10 cellular contexts compared by ENCODE assay signal in the genomic region with DNA sequence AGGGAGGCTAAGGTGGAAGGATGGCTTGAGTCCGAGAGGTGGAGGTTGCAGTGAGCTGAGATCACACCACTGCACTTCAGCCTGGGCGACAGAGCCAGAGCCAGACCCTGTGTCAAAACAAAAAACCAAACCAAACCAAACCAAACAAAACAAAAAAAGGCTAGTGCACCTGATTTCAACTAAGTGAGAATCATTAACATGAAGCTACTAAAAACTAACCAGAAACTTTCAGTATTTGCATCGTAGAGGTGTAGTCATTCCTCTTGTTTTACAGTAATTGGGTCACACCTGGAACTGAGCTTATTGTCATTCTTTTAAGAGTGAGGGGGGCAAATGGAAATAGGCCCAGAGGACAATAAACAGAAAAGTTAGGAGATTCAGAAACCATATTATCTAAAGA. TPM values are rescaled to one million over a fixed set of nuclear protein-coding genes. Genes with fewer than 3 reads are reported as not detected.
DNase-seq lines count a peak whose midpoint lies in the region; ATAC-seq, FAIRE-seq and TF ChIP-seq lines count a peak whose summit lies in the region.
"Had no signal": no experiment of that assay in that cellular context is flagged by ENCODE, and none has a peak within 500 bp of the region (broad histone marks: within the 10 kb centered on the region; RNA-seq: fewer than 3 reads in every experiment).

No MANE protein-coding gene starts in this region.

- peaks cover 0 to 9% of the 10 kb centered on the region in 2 experiments; a peak in 3 of 4 replicates for H3K36me3 ChIP-seq in GM12878 (ENCODE audit: control insufficient read depth in 2 of 2, insufficient read depth in 2 of 2, low read length in 1 of 2)

- H3K27ac ChIP-seq in GM12878 (ENCODE audit: control insufficient read depth, insufficient read depth): peak overlapping the region; percentile 67

- RAD21 ChIA-PET in GM12878 (lab: Charles Lee; ENCODE audit: unreplicated experiment): interaction anchor here (0.6 to 4.4 kb wide), 17 partner anchors 8 to 139 kb away, joined by 3 to 43 read pairs (median 6); no protein-coding TSS in a partner anchor

- in situ Hi-C loops in GM12878 (cut with MboI): no loop called here

- SMC1A ChIA-PET in GM12878 (lab: Charles Lee; ENCODE audit: uncharacterized antibody, unreplicated experiment): interaction anchor here (0.9 to 5.6 kb wide), 21 partner anchors 11 to 177 kb away, joined by 3 to 83 read pairs (median 4); no protein-coding TSS in a partner anchor

- no peak for TF ChIP-seq POLR2A in GM12878 (IDR thresholded peaks at IDR 0.05; ENCODE audit: low read depth, low read length)

- peaks cover 35% of the 10 kb centered on the region for H3K79me2 ChIP-seq in GM12878 (ENCODE audit: control insufficient read depth, insufficient read depth, low read length)

- DNase-seq in GM20000 (ENCODE audit: low spot score) (peak; percentile 29), GM12878 (ENCODE audit: low read depth, low spot score) (no peak), COLO829 (ENCODE audit: low spot score) (no peak), activated gamma-delta T cell (lab: John Stamatoyannopoulos, UW) (no peak), amygdala (lab: John Stamatoyannopoulos, UW) (no peak), SK-N-DZ (ENCODE audit: low spot score) (no peak)
- DNase-seq: effector CD4-positive, alpha-beta T cell had no signal

- TF ChIP-seq EP300 in GM12878 (IDR thresholded peaks at IDR 0.05; ENCODE audit: borderline replicate concordance in 1 of 2, control insufficient read depth in 1 of 2, low read depth in 2 of 2, low read length in 2 of 2): peak; percentile 30 to 68; a peak in 2 of 4 replicates

- H3K9ac ChIP-seq in GM12878 (ENCODE audit: control insufficient read depth, insufficient read depth, low read length): peak overlapping the region; percentile 24; the same call in 1 of the 2 replicates

- TF ChIP-seq CTCF in GM20000 (IDR thresholded peaks at IDR 0.05; ENCODE audit: extremely low read depth, missing control alignments) (no peak), GM12878 (IDR thresholded peaks at IDR 0.05 in 2 of 3, conservative IDR thresholded peaks at IDR 0.05 in 1 of 3; ENCODE audit: control insufficient read depth in 2 of 3, extremely low read depth in 1 of 3, insufficient read depth in 1 of 3, low read depth in 3 of 3, low read length in 3 of 3) (no peak)

- ATAC-seq in GM18517 (IDR thresholded peaks at IDR 0.05; ENCODE audit: unreplicated experiment) (peak; percentile 82), HG03095 (IDR thresholded peaks at IDR 0.05; ENCODE audit: unreplicated experiment) (peak; percentile 61), GM12878 (peak; percentile 81)

- peaks cover 3% of the 10 kb centered on the region; the same call in 1 of the 3 replicates for H3K9me3 ChIP-seq in GM12878 (replicated peaks; ENCODE audit: control insufficient read depth, insufficient read depth, low read length)

- CTCF ChIA-PET in GM12878 (lab: Yijun Ruan, JAX): interaction anchor here (0.9 to 2.2 kb wide), 15 partner anchors 10 to 1045 kb away, joined by 3 to 10 read pairs (median 4); a partner anchor contains a TSS

- peaks cover 67% of the 10 kb centered on the region for H3K4me1 ChIP-seq in GM12878 (ENCODE audit: control insufficient read depth, insufficient read depth, low read length)

- 11% methylated on average over 3 of the region's 3 CpGs for WGBS in GM12878 (ENCODE audit: insufficient coverage, insufficient replicate concordance, low lambda C conversion rate, missing lambda C conversion rate)

- no peak for TF ChIP-seq RAD21 in GM12878 (IDR thresholded peaks at IDR 0.05; ENCODE audit: insufficient read depth, low read depth, low read length)

- FAIRE-seq in GM12878 (lab: Jason Lieb, UNC): peak; percentile 31
- FAIRE-seq: keratinocyte had no signal

- H3K27me3 ChIP-seq in GM12878 (replicated peaks in 1 of 2; ENCODE audit: control insufficient read depth in 2 of 2, insufficient read depth in 2 of 2, low read length in 1 of 2): no peaks in the 10 kb centered on the region

- peak overlapping the region; percentile 58 for H3K4me2 ChIP-seq in GM12878 (ENCODE audit: control insufficient read depth, insufficient read depth)

- H3K4me3 ChIP-seq in GM12878: no peak overlapping the region

- no peak overlapping the region for H2AFZ ChIP-seq in GM12878 (ENCODE audit: control insufficient read depth, low read depth, low read length)

- BruUV-seq in GM12878 (replicated peaks; lab: Mats Ljungman, UMichigan): no TSS peak

- POLR2A ChIA-PET in GM12878 (lab: Charles Lee): interaction anchor here (0.8 to 5.5 kb wide), 12 partner anchors 11 to 56 kb away, joined by 3 to 37 read pairs (median 6); no protein-coding TSS in a partner anchor

- intact Hi-C loops in GM12878 (cut with micrococcal nuclease; ENCODE audit: unreplicated experiment): loop anchor here (5.0 kb wide), 2 partner anchors 38 to 57 kb away; a partner anchor contains a TSS

- no peaks in the 10 kb centered on the region for H4K20me1 ChIP-seq in GM12878 (ENCODE audit: control insufficient read depth, insufficient read depth)

TF ChIP-seq in GM12878, 131 proteins besides CTCF, POLR2A, EP300 and RAD21 (continues in another document):
- no peak for TF ChIP-seq ZNF24 (IDR thresholded peaks at IDR 0.05)
- TF ChIP-seq, protein P1, sequence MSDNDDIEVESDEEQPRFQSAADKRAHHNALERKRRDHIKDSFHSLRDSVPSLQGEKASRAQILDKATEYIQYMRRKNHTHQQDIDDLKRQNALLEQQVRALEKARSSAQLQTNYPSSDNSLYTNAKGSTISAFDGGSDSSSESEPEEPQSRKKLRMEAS (IDR thresholded peaks at IDR 0.05; ENCODE audit: low read depth, low read length): no peak
- TF ChIP-seq, protein P2, sequence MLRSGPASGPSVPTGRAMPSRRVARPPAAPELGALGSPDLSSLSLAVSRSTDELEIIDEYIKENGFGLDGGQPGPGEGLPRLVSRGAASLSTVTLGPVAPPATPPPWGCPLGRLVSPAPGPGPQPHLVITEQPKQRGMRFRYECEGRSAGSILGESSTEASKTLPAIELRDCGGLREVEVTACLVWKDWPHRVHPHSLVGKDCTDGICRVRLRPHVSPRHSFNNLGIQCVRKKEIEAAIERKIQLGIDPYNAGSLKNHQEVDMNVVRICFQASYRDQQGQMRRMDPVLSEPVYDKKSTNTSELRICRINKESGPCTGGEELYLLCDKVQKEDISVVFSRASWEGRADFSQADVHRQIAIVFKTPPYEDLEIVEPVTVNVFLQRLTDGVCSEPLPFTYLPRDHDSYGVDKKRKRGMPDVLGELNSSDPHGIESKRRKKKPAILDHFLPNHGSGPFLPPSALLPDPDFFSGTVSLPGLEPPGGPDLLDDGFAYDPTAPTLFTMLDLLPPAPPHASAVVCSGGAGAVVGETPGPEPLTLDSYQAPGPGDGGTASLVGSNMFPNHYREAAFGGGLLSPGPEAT (IDR thresholded peaks at IDR 0.05; ENCODE audit: low read depth): peak; percentile 68
- no peak for TF ChIP-seq YBX1 (IDR thresholded peaks at IDR 0.05)
- TF ChIP-seq, protein P3, sequence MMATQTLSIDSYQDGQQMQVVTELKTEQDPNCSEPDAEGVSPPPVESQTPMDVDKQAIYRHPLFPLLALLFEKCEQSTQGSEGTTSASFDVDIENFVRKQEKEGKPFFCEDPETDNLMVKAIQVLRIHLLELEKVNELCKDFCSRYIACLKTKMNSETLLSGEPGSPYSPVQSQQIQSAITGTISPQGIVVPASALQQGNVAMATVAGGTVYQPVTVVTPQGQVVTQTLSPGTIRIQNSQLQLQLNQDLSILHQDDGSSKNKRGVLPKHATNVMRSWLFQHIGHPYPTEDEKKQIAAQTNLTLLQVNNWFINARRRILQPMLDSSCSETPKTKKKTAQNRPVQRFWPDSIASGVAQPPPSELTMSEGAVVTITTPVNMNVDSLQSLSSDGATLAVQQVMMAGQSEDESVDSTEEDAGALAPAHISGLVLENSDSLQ (IDR thresholded peaks at IDR 0.05): no peak
- no peak for TF ChIP-seq SP1 (IDR thresholded peaks at IDR 0.05; ENCODE audit: low read depth, low read length)
- TF ChIP-seq FOXM1 (IDR thresholded peaks at IDR 0.05; ENCODE audit: low read depth, low read length): peak; percentile 27; the same call in 1 of the 2 replicates
- TF ChIP-seq CBX3 (IDR thresholded peaks at IDR 0.05; ENCODE audit: borderline replicate concordance, low read depth): no peak
- 0 out of 2 replicates have a peak, but pooled peaks have one; percentile 29 for TF ChIP-seq HDGF (IDR thresholded peaks at IDR 0.05)
- TF ChIP-seq, protein P4, sequence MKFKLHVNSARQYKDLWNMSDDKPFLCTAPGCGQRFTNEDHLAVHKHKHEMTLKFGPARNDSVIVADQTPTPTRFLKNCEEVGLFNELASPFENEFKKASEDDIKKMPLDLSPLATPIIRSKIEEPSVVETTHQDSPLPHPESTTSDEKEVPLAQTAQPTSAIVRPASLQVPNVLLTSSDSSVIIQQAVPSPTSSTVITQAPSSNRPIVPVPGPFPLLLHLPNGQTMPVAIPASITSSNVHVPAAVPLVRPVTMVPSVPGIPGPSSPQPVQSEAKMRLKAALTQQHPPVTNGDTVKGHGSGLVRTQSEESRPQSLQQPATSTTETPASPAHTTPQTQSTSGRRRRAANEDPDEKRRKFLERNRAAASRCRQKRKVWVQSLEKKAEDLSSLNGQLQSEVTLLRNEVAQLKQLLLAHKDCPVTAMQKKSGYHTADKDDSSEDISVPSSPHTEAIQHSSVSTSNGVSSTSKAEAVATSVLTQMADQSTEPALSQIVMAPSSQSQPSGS (IDR thresholded peaks at IDR 0.05; ENCODE audit: low read length): peak; percentile 43; the same call in 1 of the 2 replicates
- no peak for TF ChIP-seq FOXK2 (IDR thresholded peaks at IDR 0.05)
- TF ChIP-seq MTA3 (IDR thresholded peaks at IDR 0.05; ENCODE audit: borderline replicate concordance, low read length): peak; percentile 55; the same call in 1 of the 2 replicates

RNA-seq across cellular contexts. Expression of a gene that starts 58.5 kb away (rescaled TPM):
- 750 and 754 TPM in 2 replicates for total RNA-seq in GM12878 (2013; cell fraction: nucleolus; rRNA removed)
- total RNA-seq in GM12878 (2014; rRNA removed): 139 and 147 TPM in 2 replicates
- 158 and 169 TPM in 2 replicates for total RNA-seq in GM12878 (2014; rRNA removed; fragmentation: Illumina TruSeq; extraction: Trizol)
- 207 and 220 TPM in 2 replicates for total RNA-seq in GM12878 (2021)
- polyA plus RNA-seq in GM12878 (2011; ENCODE audit: low read depth): 139 TPM
- 190 and 214 TPM in 2 replicates for polyA plus RNA-seq in GM12878 (2011; rRNA removed)
- polyA plus RNA-seq in GM12878 (2011; cell fraction: cytosol; rRNA removed): 169 and 192 TPM in 2 replicates
- 106 and 131 TPM in 2 replicates for polyA plus RNA-seq in GM12878 (2011; cell fraction: nucleus; rRNA removed)
- polyA plus RNA-seq in GM12878 (2012): 141 and 183 TPM in 2 replicates
- 248 and 268 TPM in 2 replicates for polyA plus RNA-seq in GM12878 (2014; fragmentation: Illumina TruSeq; extraction: Trizol)
- polyA plus RNA-seq in GM12878 (2014; fragmentation: Nextera tagmentation; extraction: Ambion mirVana): 10 to 100 TPM; 74.2 to 75.0 TPM
- 163 and 174 TPM in 2 replicates for polyA plus RNA-seq in GM12878 (2014; rRNA removed)
- 100 to 1,000 TPM; 133 to 135 TPM for polyA plus RNA-seq in GM12878 (2016; fragmentation: Nextera tagmentation; extraction: Ambion mirVana)
- polyA minus RNA-seq in GM12878 (2011; rRNA and poly(A)+ RNA removed): 310 and 330 TPM in 2 replicates
- 80.6 and 80.9 TPM in 2 replicates for polyA minus RNA-seq in GM12878 (2011; cell fraction: cytosol; rRNA and poly(A)+ RNA removed)
- 116 and 151 TPM in 2 replicates for polyA minus RNA-seq in GM12878 (2011; cell fraction: nucleus; rRNA and poly(A)+ RNA removed)
- 66.2 and 73.8 TPM in 2 replicates for polyA plus RNA-seq in SK-N-DZ (2014; cell fraction: cytosol; rRNA removed)
- 32.4 and 48.0 TPM in 2 replicates for polyA plus RNA-seq in SK-N-DZ (2014; cell fraction: nucleus; rRNA removed)
